8 cellular contexts compared by ENCODE assay signal in genomic region chr12:103957865-103958388, GRCh38. TPM values are rescaled to one million over a fixed set of nuclear protein-coding genes. Genes with fewer than 3 reads are reported as not detected.
DNase-seq lines count a peak whose midpoint lies in the region; TF ChIP-seq lines count a peak whose summit lies in the region.

No MANE protein-coding gene starts in this region.

- H3K36me3 ChIP-seq in GM23248 (ENCODE audit: low read depth) = no peaks in the 10 kb centered on the region
- peaks cover 17% of the 10 kb centered on the region; the same call in 1 of the 2 replicates for H3K36me3 ChIP-seq in SK-N-MC (ENCODE audit: insufficient read depth, low read length)
- H3K36me3 ChIP-seq in fibroblast of lung (ENCODE audit: control insufficient read depth, insufficient read depth, low read length) = peaks cover 6% of the 10 kb centered on the region
- H3K36me3 ChIP-seq in skeletal muscle tissue (ENCODE audit: control insufficient read depth in 3 of 3, insufficient read depth in 3 of 3, low read length in 3 of 3) = peaks cover 14 to 16% (median 15%) of the 10 kb centered on the region in 3 donors

- H3K4me2 ChIP-seq in GM23248 (ENCODE audit: unreplicated experiment) (peak overlapping the region; percentile 98), fibroblast of lung (ENCODE audit: extremely low read depth, insufficient read depth, low read length) (peak overlapping the region; percentile 100)

- WGBS in GM23248 (ENCODE audit: low coverage in 1 of 2, low lambda C conversion rate in 2 of 2, missing lambda C conversion rate in 2 of 2), 2 experiments = 94 to 95% methylated on average over 7 of the region's 7 CpGs

- H3K27ac ChIP-seq in GM23248 (peak overlapping the region; percentile 97), SK-N-MC (peak overlapping the region; percentile 95; the same call in 1 of the 2 replicates), fibroblast of lung (ENCODE audit: insufficient read depth, low read length) (peak overlapping the region; percentile 93), skeletal muscle tissue (ENCODE audit: low read depth, low read length) (peak overlapping the region; percentile 98)

- H3K9me2 ChIP-seq in GM23248 (ENCODE audit: insufficient read depth) = no peaks in the 10 kb centered on the region

- H3K79me2 ChIP-seq in GM23248 (ENCODE audit: insufficient read depth) (peaks cover 43% of the 10 kb centered on the region), fibroblast of lung (ENCODE audit: control insufficient read depth, insufficient read depth, low read length) (peaks cover 25% of the 10 kb centered on the region)

- peak overlapping the region; percentile 88 for H3K4me3 ChIP-seq in GM23248
- peak overlapping the region; percentile 95 for H3K4me3 ChIP-seq in SK-N-MC
- peak overlapping the region in 1 of 4 experiments; percentile 89 for H3K4me3 ChIP-seq in fibroblast of lung (replicated peaks in 1 of 4; ENCODE audit: control extremely low read depth in 1 of 4, insufficient read depth in 1 of 4, low read depth in 3 of 4, low read length in 4 of 4)
- H3K4me3 ChIP-seq in skeletal muscle tissue (ENCODE audit: low read length in 3 of 3) = no peak overlapping the region

- peaks cover 22% of the 10 kb centered on the region for H3F3A ChIP-seq in GM23248 (ENCODE audit: insufficient read depth)

- H3K27me3 ChIP-seq in GM23248 (replicated peaks; ENCODE audit: insufficient read depth) = no peaks in the 10 kb centered on the region
- no peaks in the 10 kb centered on the region for H3K27me3 ChIP-seq in fibroblast of lung (ENCODE audit: control insufficient read depth, insufficient read depth, low read length)
- H3K27me3 ChIP-seq in skeletal muscle tissue (ENCODE audit: control insufficient read depth in 3 of 3, insufficient read depth in 3 of 3, low read length in 3 of 3) = no peaks in the 10 kb centered on the region

- H3K9me3 ChIP-seq in GM23248 (ENCODE audit: low read depth) = no peaks in the 10 kb centered on the region
- H3K9me3 ChIP-seq in SK-N-MC (ENCODE audit: low read depth, low read length) = no peaks in the 10 kb centered on the region
- no peaks in the 10 kb centered on the region for H3K9me3 ChIP-seq in fibroblast of lung (ENCODE audit: control insufficient read depth, insufficient read depth, low read depth, low read length)
- no peaks in the 10 kb centered on the region for H3K9me3 ChIP-seq in skeletal muscle tissue (ENCODE audit: control insufficient read depth in 3 of 3, low read length in 3 of 3)

- in situ Hi-C loops in GM23248 (cut with MboI) = no loop called here

- DNase-seq in GM23248 (no peak), SK-N-MC (ENCODE audit: low read depth, low spot score) (no peak), fibroblast of lung (ENCODE audit: low read depth in 2 of 2) (no peak), posterior vena cava (ENCODE audit: low spot score) (no peak), NCI-H1105 (lab: John Stamatoyannopoulos, UW) (no peak), UCSD-AML1 (lab: John Stamatoyannopoulos, UW; ENCODE audit: unreplicated experiment) (no peak), ureter (ENCODE audit: low spot score) (no peak)

- intact Hi-C loops in posterior vena cava (cut with DNase I) = no loop called here

- H3K9ac ChIP-seq in GM23248 (peak overlapping the region; percentile 86), SK-N-MC (ENCODE audit: insufficient read length) (no peak overlapping the region), fibroblast of lung (ENCODE audit: insufficient read depth, low read length) (no peak overlapping the region), skeletal muscle tissue (ENCODE audit: low read depth in 1 of 3, low read length in 3 of 3) (peak overlapping the region in 1 of 3 donors; percentile 75)

- H4K20me1 ChIP-seq in GM23248 (ENCODE audit: insufficient read depth) (no peaks in the 10 kb centered on the region), fibroblast of lung (ENCODE audit: control insufficient read depth, extremely low read depth, insufficient read depth, low read length) (no peaks in the 10 kb centered on the region)

- H2AFZ ChIP-seq in GM23248 (peak overlapping the region; percentile 97), fibroblast of lung (ENCODE audit: low read length) (no peak overlapping the region)

- TF ChIP-seq CTCF in fibroblast of lung (conservative IDR thresholded peaks at IDR 0.05 in 1 of 2, IDR thresholded peaks at IDR 0.05 in 1 of 2; ENCODE audit: low read depth in 1 of 2, low read length in 2 of 2) = no peak

- H3K4me1 ChIP-seq in GM23248 (ENCODE audit: insufficient read depth) (peaks cover 12% of the 10 kb centered on the region), fibroblast of lung (ENCODE audit: control insufficient read depth, extremely low read depth, insufficient read depth, low read length) (peaks cover 3% of the 10 kb centered on the region), skeletal muscle tissue (ENCODE audit: control insufficient read depth in 3 of 3, insufficient read depth in 3 of 3, low read length in 3 of 3) (peaks cover 8 to 24% (median 18%) of the 10 kb centered on the region in 3 donors)

RNA-seq across cellular contexts. Expression of gene TDG, which starts 7.7 kb away (rescaled TPM):
- 22.8 and 24.0 TPM in 2 replicates for total RNA-seq in GM23248 (2014; rRNA removed; shearing (Covaris generic))
- polyA plus RNA-seq in GM23248 (2016; fragmentation: Nextera tagmentation; extraction: Ambion mirVana) = 25.5 and 28.5 TPM in 2 replicates
- total RNA-seq in fibroblast of lung = 18.8 and 19.3 TPM in 2 replicates
- 15.3 and 19.4 TPM in 2 replicates for polyA plus RNA-seq in fibroblast of lung
- 11.9 and 12.6 TPM in 2 replicates for polyA plus RNA-seq in fibroblast of lung (2012)
- 1.3 and 4.1 TPM in 2 replicates for polyA minus RNA-seq in fibroblast of lung (ENCODE audit: low replicate concordance)
- total RNA-seq in skeletal muscle tissue = 27.1 TPM
- 10 to 100 TPM; 17.4 to 17.6 TPM for total RNA-seq in posterior vena cava
- 24.9 TPM for total RNA-seq in ureter

RNA-seq across cellular contexts. Expression of gene HSP90B1, which starts 27.7 kb away (rescaled TPM):
- 477 and 555 TPM in 2 replicates for total RNA-seq in GM23248 (2014; rRNA removed; shearing (Covaris generic))
- polyA plus RNA-seq in GM23248 (2016; fragmentation: Nextera tagmentation; extraction: Ambion mirVana) = 969 and 998 TPM in 2 replicates
- total RNA-seq in fibroblast of lung = 381 and 1,015 TPM in 2 replicates
- 779 and 983 TPM in 2 replicates for polyA plus RNA-seq in fibroblast of lung
- polyA plus RNA-seq in fibroblast of lung (2012) = 618 and 749 TPM in 2 replicates
- 27.7 and 36.5 TPM in 2 replicates for polyA minus RNA-seq in fibroblast of lung (ENCODE audit: low replicate concordance)
- total RNA-seq in skeletal muscle tissue = 216 TPM
- 100 to 1,000 TPM; 673 to 848 TPM for total RNA-seq in posterior vena cava
- 426 TPM for total RNA-seq in ureter

Comparison
In these comparisons a context has a peak if more than half of its experiments do, and no peak if none do; other contexts are left out.
1. H3K4me3 ChIP-seq: peak in GM23248 (single experiment) and SK-N-MC (single experiment); none in skeletal muscle tissue (0 of 3).
2. Peak in every context shown above with its lines, with median percentiles within 50 percentile points of each other: H3K27ac ChIP-seq.